ENCODE assay signal across 12 cellular contexts in genomic region chr7:83548250-83548649, GRCh38.
DNase-seq lines count a peak whose midpoint lies in the region; ATAC-seq, FAIRE-seq and TF ChIP-seq lines count a peak whose summit lies in the region.
"Had no signal": no experiment of that assay in that cellular context is flagged by ENCODE, and none has a peak within 500 bp of the region (broad histone marks: within the 10 kb centered on the region; RNA-seq: fewer than 3 reads in every experiment).

No MANE protein-coding gene starts in this region.

- TF ChIP-seq POLR2A in A549 (IDR thresholded peaks at IDR 0.05; ENCODE audit: low read length): no peak

- H3K27me3 Mint-ChIP-seq in endodermal cell (ENCODE audit: insufficient read depth): no peaks in the 10 kb centered on the region

- no peak for TF ChIP-seq CTCF in A549 (IDR thresholded peaks at IDR 0.05)
- TF ChIP-seq CTCF in KMS-11 (conservative IDR thresholded peaks at IDR 0.05; ENCODE audit: low read depth, low read length): no peak
- no peak for TF ChIP-seq CTCF in endodermal cell (conservative IDR thresholded peaks at IDR 0.05)
- TF ChIP-seq CTCF in osteoblast (IDR thresholded peaks at IDR 0.05; ENCODE audit: extremely low read depth, low read depth, low read length): no peak
- TF ChIP-seq CTCF in heart right ventricle (IDR thresholded peaks at IDR 0.05): no peak

- no peaks in the 10 kb centered on the region for H3K9me3 ChIP-seq in A549
- H3K9me3 ChIP-seq in endodermal cell (ENCODE audit: control insufficient read depth, low read length): peaks cover 9% of the 10 kb centered on the region
- H3K9me3 ChIP-seq in osteoblast (ENCODE audit: low read depth, low read length): no peaks in the 10 kb centered on the region
- H3K9me3 ChIP-seq in heart right ventricle: peaks cover 0 to 11% (median 0%) of the 10 kb centered on the region in 11 donors

- DNase-seq in A549 (ENCODE audit: low read depth in 1 of 2, low spot score in 1 of 2) (no peak), endodermal cell (no peak), osteoblast (ENCODE audit: insufficient read length, low spot score, missing footprints) (no peak), COR-L47 (lab: John Stamatoyannopoulos, UW) (no peak), heart right ventricle (no peak), HuH-7 (ENCODE audit: low spot score) (no peak), DMS79 treated with DMSO at 0.1 percent for 48 hours (lab: John Stamatoyannopoulos, UW) (no peak)
- DNase-seq: C1 segment of cervical spinal cord, H7 had no signal

- peaks cover 12% of the 10 kb centered on the region for H3K9me3 Mint-ChIP-seq in endodermal cell

- POLR2A ChIA-PET in A549 (lab: Yijun Ruan, JAX): no interaction called here

- H3K4me3 ChIP-seq in A549 (no peak overlapping the region), KMS-11 (IDR thresholded peaks at IDR 0.05; ENCODE audit: insufficient read depth, low read depth, low read length) (no peak overlapping the region), endodermal cell (ENCODE audit: low read length) (no peak overlapping the region), osteoblast (ENCODE audit: insufficient read depth, low read length) (no peak overlapping the region), heart right ventricle (no peak overlapping the region)

- peak overlapping the region; percentile 50 for H3K27ac Mint-ChIP-seq in endodermal cell

- H3K36me3 Mint-ChIP-seq in endodermal cell (ENCODE audit: low read depth): peaks cover 14% of the 10 kb centered on the region

- H3K9ac ChIP-seq in KMS-11 (peak overlapping the region; percentile 4; the same call in 1 of the 2 replicates), endodermal cell (ENCODE audit: extremely low read depth, low read length, poor library complexity, severe bottlenecking) (no peak overlapping the region)

- WGBS in A549 (ENCODE audit: missing lambda C conversion rate): 62% methylated on average over 1 of the region's 1 CpG
- 80% methylated on average over 1 of the region's 1 CpG; no CpG with 5 or more reads in 1 of the 2 experiments for WGBS in endodermal cell (ENCODE audit: insufficient coverage in 1 of 2, insufficient read length in 1 of 2), 2 experiments
- 70 to 73% methylated on average over 1 of the region's 1 CpG for WGBS in heart right ventricle, 2 donors

- H3K27ac ChIP-seq in A549: peak overlapping the region; percentile 60 to 80; a peak in 5 of 6 replicates
- H3K27ac ChIP-seq in KMS-11: peak overlapping the region; percentile 80
- H3K27ac ChIP-seq in endodermal cell (ENCODE audit: low read depth, low read length): no peak overlapping the region
- H3K27ac ChIP-seq in osteoblast (ENCODE audit: low read depth, low read length): no peak overlapping the region
- no peak overlapping the region for H3K27ac ChIP-seq in heart right ventricle

- H3K36me3 ChIP-seq in KMS-11 (ENCODE audit: insufficient read depth) (no peaks in the 10 kb centered on the region), endodermal cell (ENCODE audit: control insufficient read depth, insufficient read depth, low read length) (no peaks in the 10 kb centered on the region), osteoblast (ENCODE audit: insufficient read depth, low read length) (no peaks in the 10 kb centered on the region), heart right ventricle (no peaks in the 10 kb centered on the region)

- no peak for TF ChIP-seq RAD21 in A549 (conservative IDR thresholded peaks at IDR 0.05 in 1 of 2, IDR thresholded peaks at IDR 0.05 in 1 of 2)

- H3K4me1 ChIP-seq in A549 (peaks cover 30% of the 10 kb centered on the region), KMS-11 (ENCODE audit: low read depth, poor library complexity, severe bottlenecking) (peaks cover 35% of the 10 kb centered on the region), endodermal cell (ENCODE audit: control insufficient read depth, insufficient read depth, low read length) (peaks cover 7% of the 10 kb centered on the region), osteoblast (ENCODE audit: insufficient read depth, low read length) (no peaks in the 10 kb centered on the region), heart right ventricle (no peaks in the 10 kb centered on the region)

- H2AFZ ChIP-seq in KMS-11 (ENCODE audit: low read depth) (peak overlapping the region; percentile 38; the same call in 1 of the 2 replicates), osteoblast (ENCODE audit: low read length) (peak overlapping the region; percentile 10)

- H3K4me2 ChIP-seq in A549: peak overlapping the region; percentile 58
- peak overlapping the region; percentile 56 for H3K4me2 ChIP-seq in KMS-11
- H3K4me2 ChIP-seq in osteoblast (ENCODE audit: insufficient read depth, low read length): no peak overlapping the region

- peaks cover 12% of the 10 kb centered on the region for H3K4me1 Mint-ChIP-seq in endodermal cell

- no peak for FAIRE-seq in A549 (lab: Jason Lieb, UNC)
- FAIRE-seq: A204.1, HTR-8/SVneo had no signal

- CTCF ChIA-PET in A549 (lab: Yijun Ruan, JAX): no interaction called here

- H3K27me3 ChIP-seq in KMS-11 (ENCODE audit: insufficient read depth, low read depth) (no peaks in the 10 kb centered on the region), endodermal cell (ENCODE audit: control insufficient read depth, insufficient read depth, low read length, poor library complexity, severe bottlenecking) (no peaks in the 10 kb centered on the region), osteoblast (ENCODE audit: insufficient read depth, low read length) (no peaks in the 10 kb centered on the region), heart right ventricle (no peaks in the 10 kb centered on the region)

- intact Hi-C loops in heart right ventricle (cut with DNase I): no loop called here

- ATAC-seq in A549: peak in 1 of 2 experiments; percentile 10; a peak in 1 of 6 replicates
- no peak for ATAC-seq in heart right ventricle

- H4K20me1 ChIP-seq in KMS-11 (ENCODE audit: insufficient read depth): no peaks in the 10 kb centered on the region
- no peaks in the 10 kb centered on the region for H4K20me1 ChIP-seq in osteoblast (ENCODE audit: insufficient read depth, low read length)

- no peak for TF ChIP-seq EP300 in A549 (IDR thresholded peaks at IDR 0.05)

- H3K79me2 ChIP-seq in KMS-11 (ENCODE audit: insufficient read depth, low read depth) (no peaks in the 10 kb centered on the region), osteoblast (ENCODE audit: insufficient read depth, low read length) (no peaks in the 10 kb centered on the region)

- no peak overlapping the region for H3K4me3 Mint-ChIP-seq in endodermal cell

TF ChIP-seq in A549, 52 proteins besides CTCF, POLR2A, EP300 and RAD21:
- no peak for TF ChIP-seq MYC (IDR thresholded peaks at IDR 0.05; ENCODE audit: borderline replicate concordance, low read length)
- no peak for TF ChIP-seq POLR2AphosphoS2 (conservative IDR thresholded peaks at IDR 0.05; ENCODE audit: low read length)
- no peak for TF ChIP-seq HOXB5 (CRISPR knock-in tag; IDR thresholded peaks at IDR 0.05)
- TF ChIP-seq HOXB13 (CRISPR knock-in tag; IDR thresholded peaks at IDR 0.05; ENCODE audit: low read depth): no peak
- TF ChIP-seq HES2 (IDR thresholded peaks at IDR 0.05): no peak
- no peak for TF ChIP-seq EHF (CRISPR knock-in tag; IDR thresholded peaks at IDR 0.05)
- no peak for TF ChIP-seq CEBPB (IDR thresholded peaks at IDR 0.05)
- no peak for TF ChIP-seq MAX (IDR thresholded peaks at IDR 0.05)
- TF ChIP-seq HOXA7 (CRISPR knock-in tag; IDR thresholded peaks at IDR 0.05): no peak
- no peak for TF ChIP-seq CHD4 (IDR thresholded peaks at IDR 0.05; ENCODE audit: borderline replicate concordance)
- TF ChIP-seq ZC3H11A (IDR thresholded peaks at IDR 0.05): no peak
- TF ChIP-seq NR3C1 (IDR thresholded peaks at IDR 0.05): no peak

Comparison
In these comparisons a context has a peak if more than half of its experiments do, and no peak if none do; other contexts are left out.
1. H3K27ac ChIP-seq: peak in A549 (2 of 2) and KMS-11 (single experiment); none in endodermal cell (single experiment), osteoblast (single experiment) and heart right ventricle (0 of 10).